ENCODE assay signal across 8 cellular contexts in the genomic region with DNA sequence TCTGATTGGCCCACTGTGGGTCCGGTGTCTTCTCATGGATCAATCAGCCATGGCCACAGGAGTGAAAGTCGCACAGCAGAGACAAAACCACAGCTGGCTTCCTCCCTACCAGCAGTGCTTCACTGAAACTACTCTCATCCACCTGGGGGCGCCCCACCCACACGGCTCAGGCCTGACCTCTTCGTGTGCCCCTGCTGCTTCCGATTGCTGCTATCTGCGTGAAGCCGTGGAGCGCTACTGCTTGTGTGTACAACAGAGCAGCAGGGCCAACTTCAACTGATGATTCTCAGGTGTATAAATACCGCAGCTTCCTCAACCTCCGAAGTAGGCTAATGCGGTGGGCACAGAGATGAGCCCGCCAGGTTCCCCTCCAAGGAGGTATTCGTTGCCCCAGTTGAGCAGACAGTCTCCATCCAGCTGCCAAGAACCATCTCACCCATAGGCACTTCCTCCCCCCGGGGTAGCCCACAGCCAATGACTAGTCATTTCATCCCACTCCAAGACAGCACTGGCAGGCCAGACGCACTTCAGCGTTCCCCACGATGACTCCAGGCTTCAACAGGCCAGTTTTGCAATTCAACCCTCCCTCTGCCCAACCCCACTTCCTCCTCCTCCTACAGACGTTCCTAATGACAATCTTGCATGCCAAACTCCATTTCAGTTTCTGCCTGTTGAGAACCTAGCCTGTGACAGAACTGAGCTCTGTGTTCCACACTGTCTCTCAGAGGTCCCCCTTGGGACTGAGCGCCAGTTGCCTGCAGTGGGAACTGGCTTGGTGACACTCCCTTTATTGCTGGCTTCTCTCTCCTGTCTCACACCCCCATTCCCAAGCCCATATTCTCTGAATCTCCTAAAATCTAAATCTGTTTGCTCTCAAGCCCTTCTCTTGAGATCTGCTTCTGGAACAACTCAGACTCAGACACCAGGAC. TPM values are rescaled to one million over a fixed set of nuclear protein-coding genes. Genes with fewer than 3 reads are reported as not detected.
DNase-seq lines count a peak whose midpoint lies in the region; ATAC-seq and TF ChIP-seq lines count a peak whose summit lies in the region.

No MANE protein-coding gene starts in this region.

- DNase-seq in CD4-positive, CD25-positive, alpha-beta regulatory T cell: peak; percentile 34 to 80 (median 69)
- peak; percentile 58 for DNase-seq in MM.1S
- peak; percentile 69 for DNase-seq in activated CD4-positive, CD25-positive, alpha-beta regulatory T cell treated with anti-CD3 and anti-CD28 coated beads, Interleukin-2, amount 50 U/mL, for 72 hours
- DNase-seq in natural killer cell treated with Interleukin-12 subunit alpha and Interleukin-12 subunit beta and Interleukin-15 and Interleukin-18, amount 100 ng/mL, for 72 hours (ENCODE audit: low spot score): no peak
- peak; percentile 71 to 78 for DNase-seq in suprapubic skin (ENCODE audit: low spot score in 2 of 2)

- H3K27ac Mint-ChIP-seq in CD4-positive, CD25-positive, alpha-beta regulatory T cell: peak overlapping the region; percentile 6 to 89 (median 79)
- H3K27ac Mint-ChIP-seq in dendritic cell treated with granulocyte-macrophage colony-stimulating factor and Interleukin-4, amounts not matched to agents 40 ng/mL and 50 ng/mL, for 4 days: peak overlapping the region; percentile 88
- H3K27ac Mint-ChIP-seq in natural killer cell treated with Interleukin-12 subunit alpha and Interleukin-12 subunit beta and Interleukin-15 and Interleukin-18, amount 100 ng/mL, for 72 hours: peak overlapping the region; percentile 9 to 33

- no peaks in the 10 kb centered on the region for H4K20me1 ChIP-seq in MM.1S (ENCODE audit: insufficient read depth, low read length)

- H2AFZ ChIP-seq in MM.1S (ENCODE audit: low read length): no peak overlapping the region

- no peaks in the 10 kb centered on the region for H3K9me3 ChIP-seq in CD4-positive, CD25-positive, alpha-beta regulatory T cell (ENCODE audit: control insufficient read depth in 2 of 2, low read length in 2 of 2)
- H3K9me3 ChIP-seq in MM.1S (replicated peaks; ENCODE audit: insufficient read depth, low read length): no peaks in the 10 kb centered on the region
- H3K9me3 ChIP-seq in suprapubic skin: no peaks in the 10 kb centered on the region

- peaks cover 11% of the 10 kb centered on the region for H3K4me1 ChIP-seq in CD4-positive, CD25-positive, alpha-beta regulatory T cell (ENCODE audit: control insufficient read depth, insufficient read depth, low read length, poor library complexity, severe bottlenecking)
- H3K4me1 ChIP-seq in MM.1S (ENCODE audit: low read length): peaks cover 7% of the 10 kb centered on the region
- peaks cover 9% of the 10 kb centered on the region for H3K4me1 ChIP-seq in suprapubic skin

- H3K9me2 ChIP-seq in MM.1S (replicated peaks; ENCODE audit: insufficient read depth, low read length): no peaks in the 10 kb centered on the region

- H3K4me3 Mint-ChIP-seq in CD4-positive, CD25-positive, alpha-beta regulatory T cell: peak overlapping the region in 3 of 4 donors; percentile 37 to 65 (median 48)
- peak overlapping the region; percentile 42 for H3K4me3 Mint-ChIP-seq in dendritic cell treated with granulocyte-macrophage colony-stimulating factor and Interleukin-4, amounts not matched to agents 40 ng/mL and 50 ng/mL, for 4 days
- H3K4me3 Mint-ChIP-seq in natural killer cell treated with Interleukin-12 subunit alpha and Interleukin-12 subunit beta and Interleukin-15 and Interleukin-18, amount 100 ng/mL, for 72 hours: peak overlapping the region; percentile 67

- ATAC-seq in CD4-positive, CD25-positive, alpha-beta regulatory T cell (ENCODE audit: low read depth in 2 of 2): peak; percentile 93 to 94
- ATAC-seq in GM19467 (IDR thresholded peaks at IDR 0.05; ENCODE audit: unreplicated experiment) (peak; percentile 74), HG03025 (IDR thresholded peaks at IDR 0.05; ENCODE audit: low FRiP score, unreplicated experiment) (no peak)
- peak; percentile 74 to 92 for ATAC-seq in natural killer cell treated with Interleukin-12 subunit alpha and Interleukin-12 subunit beta and Interleukin-15 and Interleukin-18, amount 100 ng/mL, for 72 hours

- intact Hi-C loops in dendritic cell treated with granulocyte-macrophage colony-stimulating factor and Interleukin-4, amounts not matched to agents 40 ng/mL and 50 ng/mL, for 4 days (cut with micrococcal nuclease): loop anchor here (5.0 to 10.0 kb wide), 3 partner anchors 43 to 575 kb away; a partner anchor contains a TSS

- H3K9ac ChIP-seq in MM.1S (ENCODE audit: low read length): no peak overlapping the region

- H3F3A ChIP-seq in MM.1S (ENCODE audit: insufficient read depth, low read length): no peaks in the 10 kb centered on the region

- no peaks in the 10 kb centered on the region for H3K79me2 ChIP-seq in MM.1S (ENCODE audit: low read length)

- H3K4me1 Mint-ChIP-seq in CD4-positive, CD25-positive, alpha-beta regulatory T cell: peaks cover 0 to 26% (median 5%) of the 10 kb centered on the region in 4 donors
- peaks cover 45% of the 10 kb centered on the region for H3K4me1 Mint-ChIP-seq in dendritic cell treated with granulocyte-macrophage colony-stimulating factor and Interleukin-4, amounts not matched to agents 40 ng/mL and 50 ng/mL, for 4 days (ENCODE audit: low read depth)
- peaks cover 20 to 28% of the 10 kb centered on the region in 2 donors for H3K4me1 Mint-ChIP-seq in natural killer cell treated with Interleukin-12 subunit alpha and Interleukin-12 subunit beta and Interleukin-15 and Interleukin-18, amount 100 ng/mL, for 72 hours (ENCODE audit: low read depth in 2 of 2)

- no peak for TF ChIP-seq EP300 in suprapubic skin (IDR thresholded peaks at IDR 0.05)

- H3K4me3 ChIP-seq in CD4-positive, CD25-positive, alpha-beta regulatory T cell (ENCODE audit: low read depth, low read length): no peak overlapping the region
- H3K4me3 ChIP-seq in MM.1S (ENCODE audit: low read length): no peak overlapping the region
- H3K4me3 ChIP-seq in suprapubic skin: no peak overlapping the region

- H3K27me3 Mint-ChIP-seq in CD4-positive, CD25-positive, alpha-beta regulatory T cell: peaks cover 25% of the 10 kb centered on the region
- peaks cover 2% of the 10 kb centered on the region for H3K27me3 Mint-ChIP-seq in dendritic cell treated with granulocyte-macrophage colony-stimulating factor and Interleukin-4, amounts not matched to agents 40 ng/mL and 50 ng/mL, for 4 days
- peaks cover 0 to 38% of the 10 kb centered on the region in 2 donors for H3K27me3 Mint-ChIP-seq in natural killer cell treated with Interleukin-12 subunit alpha and Interleukin-12 subunit beta and Interleukin-15 and Interleukin-18, amount 100 ng/mL, for 72 hours

- no peaks in the 10 kb centered on the region for H3K36me3 ChIP-seq in CD4-positive, CD25-positive, alpha-beta regulatory T cell (ENCODE audit: control insufficient read depth, insufficient read depth, low read length)
- H3K36me3 ChIP-seq in MM.1S (replicated peaks; ENCODE audit: insufficient read depth, low read length) (no peaks in the 10 kb centered on the region), suprapubic skin (no peaks in the 10 kb centered on the region)

- no peaks in the 10 kb centered on the region for H3K36me3 Mint-ChIP-seq in CD4-positive, CD25-positive, alpha-beta regulatory T cell
- no peaks in the 10 kb centered on the region for H3K36me3 Mint-ChIP-seq in dendritic cell treated with granulocyte-macrophage colony-stimulating factor and Interleukin-4, amounts not matched to agents 40 ng/mL and 50 ng/mL, for 4 days (ENCODE audit: low read depth)
- H3K36me3 Mint-ChIP-seq in natural killer cell treated with Interleukin-12 subunit alpha and Interleukin-12 subunit beta and Interleukin-15 and Interleukin-18, amount 100 ng/mL, for 72 hours: no peaks in the 10 kb centered on the region

- peak; percentile 50 for TF ChIP-seq CTCF in MM.1S (IDR thresholded peaks at IDR 0.05; ENCODE audit: low read length)
- TF ChIP-seq CTCF in suprapubic skin (IDR thresholded peaks at IDR 0.05): no peak

- no peak overlapping the region for H3K4me2 ChIP-seq in MM.1S (ENCODE audit: low read depth, low read length)

- H3K27ac ChIP-seq in CD4-positive, CD25-positive, alpha-beta regulatory T cell (ENCODE audit: insufficient read depth, low read length, poor library complexity, severe bottlenecking): no peak overlapping the region
- H3K27ac ChIP-seq in MM.1S (ENCODE audit: low read length) (no peak overlapping the region), suprapubic skin (peak overlapping the region; percentile 8)

- 44% methylated on average over 17 of the region's 20 CpGs for WGBS in suprapubic skin

- H3K9me3 Mint-ChIP-seq in CD4-positive, CD25-positive, alpha-beta regulatory T cell: peaks cover 0 to 1% (median 0%) of the 10 kb centered on the region in 7 donors
- H3K9me3 Mint-ChIP-seq in dendritic cell treated with granulocyte-macrophage colony-stimulating factor and Interleukin-4, amounts not matched to agents 40 ng/mL and 50 ng/mL, for 4 days: no peaks in the 10 kb centered on the region
- no peaks in the 10 kb centered on the region for H3K9me3 Mint-ChIP-seq in natural killer cell treated with Interleukin-12 subunit alpha and Interleukin-12 subunit beta and Interleukin-15 and Interleukin-18, amount 100 ng/mL, for 72 hours

- no peaks in the 10 kb centered on the region for H3K27me3 ChIP-seq in CD4-positive, CD25-positive, alpha-beta regulatory T cell (ENCODE audit: control insufficient read depth, insufficient read depth, low read length)
- H3K27me3 ChIP-seq in MM.1S (replicated peaks; ENCODE audit: insufficient read depth, low read length) (no peaks in the 10 kb centered on the region), suprapubic skin (no peaks in the 10 kb centered on the region)

- TF ChIP-seq POLR2A in suprapubic skin (IDR thresholded peaks at IDR 0.05): no peak

RNA-seq across cellular contexts. Expression of a gene that starts 41.3 kb away (rescaled TPM):
- 63.2 TPM for total RNA-seq in CD4-positive, CD25-positive, alpha-beta regulatory T cell
- 100 to 1,000 TPM; 153 to 209 (median 163) TPM for polyA plus RNA-seq in CD4-positive, CD25-positive, alpha-beta regulatory T cell
- total RNA-seq in natural killer cell treated with Interleukin-12 subunit alpha and Interleukin-12 subunit beta and Interleukin-15 and Interleukin-18, amount 100 ng/mL, for 72 hours: 10 to 100 TPM; 49.5 to 80.0 TPM
- total RNA-seq in suprapubic skin: 100 to 1,000 TPM in 2 of 4 donors, 10 to 100 TPM in 2; 76.8 to 112 (median 99.0) TPM

Comparison
In these comparisons a context has a peak if more than half of its experiments do, and no peak if none do; other contexts are left out.
1. H3K27ac Mint-ChIP-seq: peak in every context shown above with its lines; median percentile 88 in dendritic cell treated with granulocyte-macrophage colony-stimulating factor and Interleukin-4, amounts not matched to agents 40 ng/mL and 50 ng/mL, for 4 days; 79 in CD4-positive, CD25-positive, alpha-beta regulatory T cell; 21 in natural killer cell treated with Interleukin-12 subunit alpha and Interleukin-12 subunit beta and Interleukin-15 and Interleukin-18, amount 100 ng/mL, for 72 hours.